9 cellular contexts compared by ENCODE assay signal in the genomic region with DNA sequence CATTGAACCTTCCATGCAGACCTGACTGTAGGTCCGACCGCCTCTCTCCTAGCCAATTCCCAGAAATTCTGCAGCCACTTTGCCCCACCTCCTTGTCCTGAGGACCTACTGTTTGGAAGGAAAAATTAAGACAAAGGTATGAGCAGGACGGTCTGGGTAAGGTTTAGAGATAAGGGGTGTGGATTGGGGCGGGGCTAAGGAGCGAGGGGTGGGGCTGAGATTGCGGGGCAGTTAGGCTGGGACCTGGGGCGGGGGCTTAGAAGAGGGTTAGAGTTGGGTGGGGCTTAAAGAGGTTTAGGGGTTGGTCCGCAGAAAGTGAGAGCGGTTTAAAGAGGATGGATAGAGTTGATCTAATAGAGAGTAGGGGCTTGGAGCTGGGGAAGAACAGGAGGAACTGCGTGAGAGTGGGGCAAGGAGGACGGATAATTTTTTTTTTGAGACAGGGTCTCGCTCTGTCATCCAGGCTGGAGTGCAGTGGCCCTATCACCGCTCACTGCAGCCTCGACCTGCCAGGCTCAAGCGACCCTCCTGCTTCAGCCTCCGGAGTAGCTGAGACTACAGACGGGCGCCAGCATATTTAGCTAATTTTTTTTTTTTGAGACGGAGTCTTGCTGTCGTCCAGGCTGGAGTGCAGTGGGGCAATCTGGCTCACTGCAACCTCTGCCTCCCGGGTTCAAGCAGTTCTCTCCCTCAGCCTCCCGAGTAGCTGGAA. TPM values are rescaled to one million over a fixed set of nuclear protein-coding genes. Genes with fewer than 3 reads are reported as not detected.
DNase-seq lines count a peak whose midpoint lies in the region; ATAC-seq, FAIRE-seq and TF ChIP-seq lines count a peak whose summit lies in the region.
"Had no signal": no experiment of that assay in that cellular context is flagged by ENCODE, and none has a peak within 500 bp of the region (broad histone marks: within the 10 kb centered on the region; RNA-seq: fewer than 3 reads in every experiment).

No MANE protein-coding gene starts in this region.

- no peak for TF ChIP-seq EP300 in K562 (IDR thresholded peaks at IDR 0.05; ENCODE audit: low read length)

- peaks cover 31% of the 10 kb centered on the region for H3K79me2 ChIP-seq in K562 (ENCODE audit: control insufficient read depth, insufficient read depth, low read length)

- H3K9ac ChIP-seq in BLaER1 (peak overlapping the region; percentile 75; the same call in 1 of the 2 replicates), K562 (ENCODE audit: insufficient read depth in 1 of 2, low read depth in 2 of 2, low read length in 2 of 2) (no peak overlapping the region; a peak in 1 of 4 replicates)

- CTCF ChIA-PET in K562 (lab: Yijun Ruan, JAX; ENCODE audit: low intra/inter-chr PET ratio) = no interaction called here

- H3K9me3 ChIP-seq in BLaER1 (no peaks in the 10 kb centered on the region), K562 (replicated peaks; ENCODE audit: control insufficient read depth, insufficient read depth, low read depth, low read length) (0 out of 2 replicates have a peak, but pooled peaks cover 2% of the 10 kb centered on the region)

- no peak for ATAC-seq in K562
- no peak for ATAC-seq in natural killer cell
- no peak for ATAC-seq in GM21367 (IDR thresholded peaks at IDR 0.05; ENCODE audit: unreplicated experiment)

- TF ChIP-seq CTCF in HFFc6 (IDR thresholded peaks at IDR 0.05) = no peak
- TF ChIP-seq CTCF in K562 (IDR thresholded peaks at IDR 0.05 in 2 of 3, conservative IDR thresholded peaks at IDR 0.05 in 1 of 3; ENCODE audit: insufficient read depth in 2 of 3, low read depth in 1 of 3, low read length in 3 of 3) = no peak
- no peak for TF ChIP-seq CTCF in natural killer cell (IDR thresholded peaks at IDR 0.05)

- no peak for TF ChIP-seq RAD21 in K562 (CRISPR knock-in tag; conservative IDR thresholded peaks at IDR 0.05 in 1 of 2, IDR thresholded peaks at IDR 0.05 in 1 of 2)

- H2AFZ ChIP-seq in K562 (ENCODE audit: low read depth, low read length) = no peak overlapping the region

- H3K9me3 Mint-ChIP-seq in HFFc6 (no peaks in the 10 kb centered on the region), natural killer cell (no peaks in the 10 kb centered on the region)

- H3K27me3 Mint-ChIP-seq in HFFc6 (ENCODE audit: insufficient read depth) (peaks cover 1% of the 10 kb centered on the region), natural killer cell (ENCODE audit: low read depth in 2 of 2) (no peaks in the 10 kb centered on the region)

- H3K36me3 Mint-ChIP-seq in HFFc6 (ENCODE audit: low read depth) (peaks cover 28% of the 10 kb centered on the region), natural killer cell (no peaks in the 10 kb centered on the region)

- peak overlapping the region; percentile 85 for H3K4me3 ChIP-seq in BLaER1
- H3K4me3 ChIP-seq in K562 = peak overlapping the region; percentile 84; the same call in 1 of the 2 replicates

- TF ChIP-seq POLR2A in K562 (conservative IDR thresholded peaks at IDR 0.05) = no peak

- peaks cover 38% of the 10 kb centered on the region for H3K4me1 ChIP-seq in BLaER1
- peaks cover 28 to 44% of the 10 kb centered on the region in 2 experiments for H3K4me1 ChIP-seq in K562 (replicated peaks in 1 of 2; ENCODE audit: control insufficient read depth in 2 of 2, insufficient read depth in 2 of 2, low read length in 2 of 2)

- no TSS peak for BruUV-seq in K562 (replicated peaks; lab: Mats Ljungman, UMichigan)

- H3K4me1 Mint-ChIP-seq in HFFc6 (ENCODE audit: low read depth) (peaks cover 46% of the 10 kb centered on the region), natural killer cell (peaks cover 50 to 67% of the 10 kb centered on the region in 2 donors)

- no peak for FAIRE-seq in K562 (lab: Jason Lieb, UNC)

- peak overlapping the region; percentile 95 for H3K4me2 ChIP-seq in BLaER1
- H3K4me2 ChIP-seq in K562 (ENCODE audit: insufficient read depth, low read length) = peak overlapping the region; percentile 44

- DNase-seq in HFFc6 = no peak
- DNase-seq in K562 (ENCODE audit: extremely low read depth in 1 of 4, low spot score in 3 of 4) = peak in 3 of 4 experiments; percentile 39 to 60 (median 56)
- no peak for DNase-seq in natural killer cell
- no peak for DNase-seq in hepatic stellate cell (ENCODE audit: low spot score)
- DNase-seq in NCI-H1417 treated with DMSO at 0.1 percent for 48 hours (lab: John Stamatoyannopoulos, UW) = no peak
- DNase-seq in NCI-H187 (lab: John Stamatoyannopoulos, UW) = no peak
- DNase-seq: activated CD4-positive, alpha-beta T cell treated with anti-CD3 and anti-CD28 coated beads, Interleukin-2, amount 50 U/mL, for 4 hours had no signal

- no peaks in the 10 kb centered on the region for H3K9me1 ChIP-seq in K562 (ENCODE audit: control insufficient read depth, insufficient read depth, low read length)

- H3K27ac ChIP-seq in BLaER1 (peak overlapping the region; percentile 95), K562 (ENCODE audit: extremely low read depth, low read depth, low read length) (peak overlapping the region; percentile 87; the same call in 2 of the 3 replicates)

- H3K27me3 ChIP-seq in BLaER1 (no peaks in the 10 kb centered on the region), K562 (ENCODE audit: control insufficient read depth in 2 of 2, insufficient read depth in 2 of 2, low read length in 2 of 2) (no peaks in the 10 kb centered on the region)

- H3K27ac Mint-ChIP-seq in HFFc6 (peak overlapping the region; percentile 66), natural killer cell (peak overlapping the region; percentile 29 to 95)

- 53% methylated on average over 19 of the region's 22 CpGs for WGBS in K562 (ENCODE audit: insufficient coverage, low coverage, missing lambda C conversion rate)

- H4K20me1 ChIP-seq in BLaER1 = peaks cover 18% of the 10 kb centered on the region; the same call in 1 of the 2 replicates
- no peaks in the 10 kb centered on the region for H4K20me1 ChIP-seq in K562 (replicated peaks; ENCODE audit: control insufficient read depth, insufficient read depth, low read length)

- in situ Hi-C loops in K562 (cut with MboI) = no loop called here

- POLR2A ChIA-PET in K562 (lab: Yijun Ruan, JAX) = interaction anchor here (1.0 to 1.5 kb wide), 3 partner anchors 14 to 33 kb away, joined by 3 to 6 read pairs (median 4); partner anchors contain the start of gene ZNF784

- H3K4me3 Mint-ChIP-seq in HFFc6 (peak overlapping the region; percentile 85), natural killer cell (peak overlapping the region; percentile 71)

- intact Hi-C loops in K562 (cut with micrococcal nuclease) = no loop called here
- intact Hi-C loops in natural killer cell (cut with micrococcal nuclease) = no loop called here

- peaks cover 35% of the 10 kb centered on the region for H3K36me3 ChIP-seq in BLaER1
- peaks cover 7% of the 10 kb centered on the region; the same call in 2 of the 3 replicates for H3K36me3 ChIP-seq in K562 (ENCODE audit: control insufficient read depth, insufficient read depth, low read length)

RNA-seq across cellular contexts. Expression of gene ZNF865, which starts 1.7 kb away (rescaled TPM):
- 10 to 100 TPM; 13.3 to 14.1 (median 13.8) TPM for total RNA-seq in HFFc6 (2021; fragmentation: NEBNext Ultra II Directional; extraction: Animal tissue kit (Norgen Biotek cat#: 25700))
- total RNA-seq in K562 (2011; cell fraction: chromatin; rRNA removed; ENCODE audit: low replicate concordance) = 2.2 and 8.0 TPM in 2 replicates
- total RNA-seq in K562 (2011; cell fraction: nucleolus; rRNA removed) = 8.0 and 10.0 TPM in 2 replicates
- 4.9 and 5.2 TPM in 2 replicates for total RNA-seq in K562 (2011; cell fraction: nucleoplasm; rRNA removed)
- total RNA-seq in K562 (2014; rRNA removed) = 1.6 and 2.3 TPM in 2 replicates
- total RNA-seq in K562 (2014; rRNA removed; fragmentation: Illumina TruSeq; extraction: Trizol) = 0.29 and 0.40 TPM in 2 replicates
- 1.4 and 1.5 TPM in 2 replicates for total RNA-seq in K562 (2015; rRNA removed; fragmentation: Illumina TruSeq; extraction: Trizol)
- total RNA-seq in K562 (2021) = 18.6 and 18.8 TPM in 2 replicates
- 1.2 and 1.5 TPM in 2 replicates for polyA plus RNA-seq in K562 (2011; rRNA removed)
- 2.0 and 9.6 TPM in 2 replicates for polyA plus RNA-seq in K562 (2011; cell fraction: cytosol; rRNA removed)
- 1.6 and 4.8 TPM in 2 replicates for polyA plus RNA-seq in K562 (2011; cell fraction: nucleus; rRNA removed)
- 6.0 and 10.0 TPM in 2 replicates for polyA plus RNA-seq in K562 (2012)
- 1.8 and 2.3 TPM in 2 replicates for polyA plus RNA-seq in K562 (2014; fragmentation: Illumina TruSeq; extraction: Trizol)
- polyA plus RNA-seq in K562 (2014; fragmentation: Nextera tagmentation; extraction: Ambion mirVana) = not detected
- 6.7 and 6.9 TPM in 2 replicates for polyA plus RNA-seq in K562 (2014; rRNA removed)
- 0.24 and 0.60 TPM in 2 replicates for polyA minus RNA-seq in K562 (2011; rRNA and poly(A)+ RNA removed)
- 7.3 and 9.8 TPM in 2 replicates for polyA minus RNA-seq in K562 (2011; cell fraction: cytosol; rRNA and poly(A)+ RNA removed)
- polyA minus RNA-seq in K562 (2011; cell fraction: nucleus; rRNA and poly(A)+ RNA removed) = 1.1 and 1.5 TPM in 2 replicates
- total RNA-seq in natural killer cell = 10 to 100 TPM; 18.5 to 22.1 (median 20.9) TPM

RNA-seq across cellular contexts. Expression of gene ZNF524, which starts 3.6 kb away (rescaled TPM):
- total RNA-seq in HFFc6 (2021; fragmentation: NEBNext Ultra II Directional; extraction: Animal tissue kit (Norgen Biotek cat#: 25700)) = 10 to 100 TPM in 5 of 6 experiments, 1 to 10 TPM in 1; 9.3 to 12.0 (median 10.7) TPM
- total RNA-seq in K562 (2011; cell fraction: chromatin; rRNA removed; ENCODE audit: low replicate concordance) = 3.2 and 12.0 TPM in 2 replicates
- 12.4 and 13.0 TPM in 2 replicates for total RNA-seq in K562 (2011; cell fraction: nucleolus; rRNA removed)
- total RNA-seq in K562 (2011; cell fraction: nucleoplasm; rRNA removed) = 7.3 and 7.5 TPM in 2 replicates
- 14.7 and 23.6 TPM in 2 replicates for total RNA-seq in K562 (2014; rRNA removed)
- total RNA-seq in K562 (2014; rRNA removed; fragmentation: Illumina TruSeq; extraction: Trizol) = 0.55 and 1.2 TPM in 2 replicates
- total RNA-seq in K562 (2015; rRNA removed; fragmentation: Illumina TruSeq; extraction: Trizol) = 5.6 and 6.4 TPM in 2 replicates
- total RNA-seq in K562 (2021) = 15.6 and 16.7 TPM in 2 replicates
- polyA plus RNA-seq in K562 (2011; rRNA removed) = 2.9 and 3.7 TPM in 2 replicates
- polyA plus RNA-seq in K562 (2011; cell fraction: cytosol; rRNA removed) = 6.8 and 21.8 TPM in 2 replicates
- 9.0 and 14.1 TPM in 2 replicates for polyA plus RNA-seq in K562 (2011; cell fraction: nucleus; rRNA removed)
- polyA plus RNA-seq in K562 (2012) = 7.6 and 20.4 TPM in 2 replicates
- 1.4 and 5.4 TPM in 2 replicates for polyA plus RNA-seq in K562 (2014; fragmentation: Illumina TruSeq; extraction: Trizol)
- under 1 TPM; 0.08 to 0.10 TPM for polyA plus RNA-seq in K562 (2014; fragmentation: Nextera tagmentation; extraction: Ambion mirVana)
- polyA plus RNA-seq in K562 (2014; rRNA removed) = 13.1 and 14.4 TPM in 2 replicates
- polyA minus RNA-seq in K562 (2011; rRNA and poly(A)+ RNA removed) = 0.30 and 0.67 TPM in 2 replicates
- polyA minus RNA-seq in K562 (2011; cell fraction: cytosol; rRNA and poly(A)+ RNA removed) = 5.1 and 7.1 TPM in 2 replicates
- polyA minus RNA-seq in K562 (2011; cell fraction: nucleus; rRNA and poly(A)+ RNA removed) = 5.9 and 6.3 TPM in 2 replicates
- 10 to 100 TPM in 2 of 3 donors, 1 to 10 TPM in 1; 9.2 to 12.6 (median 12.5) TPM for total RNA-seq in natural killer cell

RNA-seq across cellular contexts. Expression of gene FIZ1, which starts 4.4 kb away (rescaled TPM):
- 10 to 100 TPM in 5 of 6 experiments, 1 to 10 TPM in 1; 9.9 to 13.1 (median 11.9) TPM for total RNA-seq in HFFc6 (2021; fragmentation: NEBNext Ultra II Directional; extraction: Animal tissue kit (Norgen Biotek cat#: 25700))
- total RNA-seq in K562 (2011; cell fraction: chromatin; rRNA removed; ENCODE audit: low replicate concordance) = 4.3 and 8.7 TPM in 2 replicates
- total RNA-seq in K562 (2011; cell fraction: nucleolus; rRNA removed) = 5.7 and 6.8 TPM in 2 replicates
- 6.9 and 7.8 TPM in 2 replicates for total RNA-seq in K562 (2011; cell fraction: nucleoplasm; rRNA removed)
- total RNA-seq in K562 (2014; rRNA removed) = 5.9 and 7.3 TPM in 2 replicates
- total RNA-seq in K562 (2014; rRNA removed; fragmentation: Illumina TruSeq; extraction: Trizol) = 2.3 and 3.2 TPM in 2 replicates
- 4.7 and 5.5 TPM in 2 replicates for total RNA-seq in K562 (2015; rRNA removed; fragmentation: Illumina TruSeq; extraction: Trizol)
- 14.4 and 17.5 TPM in 2 replicates for total RNA-seq in K562 (2021)
- polyA plus RNA-seq in K562 (2011; rRNA removed) = 3.8 and 4.7 TPM in 2 replicates
- 3.5 and 7.4 TPM in 2 replicates for polyA plus RNA-seq in K562 (2011; cell fraction: cytosol; rRNA removed)
- polyA plus RNA-seq in K562 (2011; cell fraction: nucleus; rRNA removed) = 7.6 and 10.7 TPM in 2 replicates
- polyA plus RNA-seq in K562 (2012) = 10.6 and 12.2 TPM in 2 replicates
- polyA plus RNA-seq in K562 (2014; fragmentation: Illumina TruSeq; extraction: Trizol) = 8.7 TPM in 2 replicates
- polyA plus RNA-seq in K562 (2014; fragmentation: Nextera tagmentation; extraction: Ambion mirVana) = under 1 TPM; 0.79 to 0.81 TPM
- polyA plus RNA-seq in K562 (2014; rRNA removed) = 5.7 and 5.8 TPM in 2 replicates
- 2.1 and 3.1 TPM in 2 replicates for polyA minus RNA-seq in K562 (2011; rRNA and poly(A)+ RNA removed)
- polyA minus RNA-seq in K562 (2011; cell fraction: cytosol; rRNA and poly(A)+ RNA removed) = 5.5 and 6.6 TPM in 2 replicates
- polyA minus RNA-seq in K562 (2011; cell fraction: nucleus; rRNA and poly(A)+ RNA removed) = 2.8 and 3.4 TPM in 2 replicates
- total RNA-seq in natural killer cell = 10 to 100 TPM in 2 of 3 donors, 1 to 10 TPM in 1; 8.5 to 18.2 (median 10.3) TPM

RNA-seq across cellular contexts. Expression of gene ZNF784, which starts 20.6 kb away (rescaled TPM):
- 1 to 10 TPM; 4.6 to 5.3 (median 4.8) TPM for total RNA-seq in HFFc6 (2021; fragmentation: NEBNext Ultra II Directional; extraction: Animal tissue kit (Norgen Biotek cat#: 25700))
- total RNA-seq in K562 (2011; cell fraction: chromatin; rRNA removed; ENCODE audit: low replicate concordance) = 6.3 and 14.3 TPM in 2 replicates
- total RNA-seq in K562 (2011; cell fraction: nucleolus; rRNA removed) = 10.0 and 12.5 TPM in 2 replicates
- total RNA-seq in K562 (2011; cell fraction: nucleoplasm; rRNA removed) = 7.7 and 9.6 TPM in 2 replicates
- 2.0 and 3.8 TPM in 2 replicates for total RNA-seq in K562 (2014; rRNA removed)
- 1.6 TPM in 2 replicates for total RNA-seq in K562 (2014; rRNA removed; fragmentation: Illumina TruSeq; extraction: Trizol)
- total RNA-seq in K562 (2015; rRNA removed; fragmentation: Illumina TruSeq; extraction: Trizol) = 2.7 and 3.2 TPM in 2 replicates
- 4.6 and 6.1 TPM in 2 replicates for total RNA-seq in K562 (2021)
- 2.1 and 3.5 TPM in 2 replicates for polyA plus RNA-seq in K562 (2011; rRNA removed)
- polyA plus RNA-seq in K562 (2011; cell fraction: cytosol; rRNA removed) = 2.0 and 4.3 TPM in 2 replicates
- 11.3 and 16.1 TPM in 2 replicates for polyA plus RNA-seq in K562 (2011; cell fraction: nucleus; rRNA removed)
- polyA plus RNA-seq in K562 (2012) = 7.3 and 7.9 TPM in 2 replicates
- polyA plus RNA-seq in K562 (2014; fragmentation: Illumina TruSeq; extraction: Trizol) = 4.1 and 5.1 TPM in 2 replicates
- polyA plus RNA-seq in K562 (2014; fragmentation: Nextera tagmentation; extraction: Ambion mirVana) = under 1 TPM; 0.14 to 0.17 TPM
- 4.1 and 4.4 TPM in 2 replicates for polyA plus RNA-seq in K562 (2014; rRNA removed)
- polyA minus RNA-seq in K562 (2011; rRNA and poly(A)+ RNA removed) = 1.4 TPM in 2 replicates
- polyA minus RNA-seq in K562 (2011; cell fraction: cytosol; rRNA and poly(A)+ RNA removed) = 1.3 and 2.6 TPM in 2 replicates
- polyA minus RNA-seq in K562 (2011; cell fraction: nucleus; rRNA and poly(A)+ RNA removed) = 2.7 TPM in 2 replicates
- total RNA-seq in natural killer cell = 1 to 10 TPM; 6.4 to 7.9 (median 7.1) TPM

RNA-seq across cellular contexts. Expression of gene ZNF579, which starts 23.1 kb away (rescaled TPM):
- 10 to 100 TPM; 19.0 to 24.3 (median 22.0) TPM for total RNA-seq in HFFc6 (2021; fragmentation: NEBNext Ultra II Directional; extraction: Animal tissue kit (Norgen Biotek cat#: 25700))
- total RNA-seq in K562 (2011; cell fraction: chromatin; rRNA removed; ENCODE audit: low replicate concordance) = 39.4 and 55.2 TPM in 2 replicates
- total RNA-seq in K562 (2011; cell fraction: nucleolus; rRNA removed) = 10.7 TPM in 2 replicates
- 25.4 and 86.3 TPM in 2 replicates for total RNA-seq in K562 (2011; cell fraction: nucleoplasm; rRNA removed)
- total RNA-seq in K562 (2014; rRNA removed) (3.8 and 5.9 TPM in 2 replicates), K562 (2014; rRNA removed; fragmentation: Illumina TruSeq; extraction: Trizol) (1.0 and 1.3 TPM in 2 replicates), K562 (2015; rRNA removed; fragmentation: Illumina TruSeq; extraction: Trizol) (1.2 and 1.3 TPM in 2 replicates), K562 (2021) (15.0 and 15.9 TPM in 2 replicates), natural killer cell (10 to 100 TPM in 1 of 3 donors, 1 to 10 TPM in 2; 8.3 to 11.2 (median 9.5) TPM)
- polyA plus RNA-seq in K562 (2011; rRNA removed) (1.6 and 3.3 TPM in 2 replicates), K562 (2014; fragmentation: Illumina TruSeq; extraction: Trizol) (3.3 and 3.9 TPM in 2 replicates), K562 (2014; fragmentation: Nextera tagmentation; extraction: Ambion mirVana) (under 1 TPM; 0.06 to 0.08 TPM), K562 (2014; rRNA removed) (3.4 and 4.9 TPM in 2 replicates)
- 3.0 and 6.5 TPM in 2 replicates for polyA plus RNA-seq in K562 (2011; cell fraction: cytosol; rRNA removed)
- 17.0 and 20.1 TPM in 2 replicates for polyA plus RNA-seq in K562 (2011; cell fraction: nucleus; rRNA removed)
- polyA plus RNA-seq in K562 (2012) = 6.7 and 9.7 TPM in 2 replicates
- 3.0 and 4.6 TPM in 2 replicates for polyA minus RNA-seq in K562 (2011; rRNA and poly(A)+ RNA removed)
- 5.6 and 7.0 TPM in 2 replicates for polyA minus RNA-seq in K562 (2011; cell fraction: cytosol; rRNA and poly(A)+ RNA removed)
- 4.6 and 5.4 TPM in 2 replicates for polyA minus RNA-seq in K562 (2011; cell fraction: nucleus; rRNA and poly(A)+ RNA removed)

Comparison
In these comparisons a context has a peak if more than half of its experiments do, and no peak if none do; other contexts are left out.
1. DNase-seq: peak in K562 (3 of 4); none in HFFc6 (single experiment), natural killer cell (single experiment), hepatic stellate cell (single experiment), NCI-H1417 treated with DMSO at 0.1 percent for 48 hours (single experiment) and NCI-H187 (0 of 2).